Comparison of ENCODE assay signal across 10 cellular contexts in the genomic region with DNA sequence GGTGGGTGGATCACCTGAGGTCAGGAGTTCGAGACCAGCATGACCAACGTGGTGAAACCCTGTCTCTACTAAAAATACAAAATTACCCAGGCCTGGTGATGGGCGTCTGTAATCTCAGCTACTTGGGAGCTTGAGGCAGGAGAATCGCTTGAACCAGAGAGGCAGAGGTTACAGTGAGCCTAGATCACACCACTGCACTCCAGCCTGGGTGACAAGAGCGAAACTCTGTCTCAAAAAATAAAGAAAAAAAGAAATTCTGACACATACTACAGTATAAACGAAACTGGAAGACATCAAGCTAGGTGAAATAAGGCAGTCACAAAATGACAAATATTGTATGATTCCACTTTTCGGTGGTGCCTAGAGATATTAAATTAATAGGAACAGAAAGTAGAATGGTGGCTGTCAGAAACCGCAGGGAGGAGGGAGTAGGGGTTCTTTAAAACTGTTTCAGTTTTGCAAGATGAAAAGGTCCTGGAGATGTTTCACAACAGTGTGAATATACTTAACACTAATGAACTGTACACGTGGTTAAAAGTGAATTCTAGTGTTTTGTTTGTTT. TPM values are rescaled to one million over a fixed set of nuclear protein-coding genes. Genes with fewer than 3 reads are reported as not detected.
A peak's percentile ranks its signal among the peaks of the same experiment; 100 is the strongest.
DNase-seq lines count a peak whose midpoint lies in the region; ATAC-seq, FAIRE-seq and TF ChIP-seq lines count a peak whose summit lies in the region.
"Had no signal": no experiment of that assay in that cellular context is flagged by ENCODE, and none has a peak within 500 bp of the region (broad histone marks: within the 10 kb centered on the region; RNA-seq: fewer than 3 reads in every experiment).

No MANE protein-coding gene starts in this region.

- H3K9me3 ChIP-seq in heart right ventricle (no peaks in the 10 kb centered on the region), right cardiac atrium (ENCODE audit: control insufficient read depth, low read length) (no peaks in the 10 kb centered on the region)

- H3K27me3 ChIP-seq in heart right ventricle = no peaks in the 10 kb centered on the region
- H3K27me3 ChIP-seq in right cardiac atrium (ENCODE audit: control insufficient read depth, insufficient read depth) = no peaks in the 10 kb centered on the region
- 0 out of 2 replicates have a peak, but pooled peaks cover 8% of the 10 kb centered on the region for H3K27me3 ChIP-seq in GM23338 (ENCODE audit: insufficient read depth)

- H3K4me1 ChIP-seq in heart right ventricle (peaks cover 0 to 44% (median 0%) of the 10 kb centered on the region in 9 donors), right cardiac atrium (ENCODE audit: control insufficient read depth, insufficient read depth, low read length) (no peaks in the 10 kb centered on the region), GM23338 (ENCODE audit: insufficient read depth) (peaks cover 10% of the 10 kb centered on the region)

- H3K4me3 ChIP-seq in heart right ventricle (no peak overlapping the region), right cardiac atrium (ENCODE audit: low read length) (no peak overlapping the region), GM23338 (no peak overlapping the region)

- no peaks in the 10 kb centered on the region for H3K9me2 ChIP-seq in GM23338 (ENCODE audit: insufficient read depth)

- CTCF ChIA-PET in activated CD4-positive, alpha-beta memory T cell treated with anti-CD3 and anti-CD28 coated beads for 36 hours (lab: Charles Lee) = interaction anchor here (0.7 to 1.9 kb wide), 5 partner anchors 11 to 749 kb away, joined by 3 to 11 read pairs (median 4); no protein-coding TSS in a partner anchor

- no peak overlapping the region for H3K27ac Mint-ChIP-seq in activated CD4-positive, alpha-beta memory T cell treated with anti-CD3 and anti-CD28 coated beads for 36 hours
- no peak overlapping the region for H3K27ac Mint-ChIP-seq in GM23338

- H3F3A ChIP-seq in GM23338 (replicated peaks; ENCODE audit: low read depth) = no peaks in the 10 kb centered on the region

- peaks cover 0 to 18% (median 0%) of the 10 kb centered on the region in 9 donors for H3K36me3 ChIP-seq in heart right ventricle
- no peaks in the 10 kb centered on the region for H3K36me3 ChIP-seq in GM23338 (ENCODE audit: insufficient read depth)

- no peak overlapping the region for H2AFZ ChIP-seq in GM23338

- intact Hi-C loops in heart right ventricle (cut with DNase I) = no loop called here
- intact Hi-C loops in right cardiac atrium (cut with DNase I) = no loop called here
- intact Hi-C loops in activated CD4-positive, alpha-beta memory T cell treated with anti-CD3 and anti-CD28 coated beads for 36 hours (cut with micrococcal nuclease) = loop anchor here (1.0 to 2.0 kb wide), 4 partner anchors 31 to 176 kb away; no protein-coding TSS in a partner anchor

- peaks cover 24% of the 10 kb centered on the region for H3K27me3 Mint-ChIP-seq in activated CD4-positive, alpha-beta memory T cell treated with anti-CD3 and anti-CD28 coated beads for 36 hours
- peaks cover 10% of the 10 kb centered on the region for H3K27me3 Mint-ChIP-seq in GM23338 (ENCODE audit: insufficient read depth, low read depth, poor library complexity)

- POLR2A ChIA-PET in activated CD4-positive, alpha-beta memory T cell treated with anti-CD3 and anti-CD28 coated beads for 36 hours (lab: Charles Lee) = interaction anchor here (0.6 to 2.2 kb wide), 4 partner anchors 31 to 149 kb away, joined by 3 to 12 read pairs (median 4); partner anchors contain the start of genes PPP1R35 and ZCWPW1

- H3K79me2 ChIP-seq in GM23338 (replicated peaks; ENCODE audit: insufficient read depth) = no peaks in the 10 kb centered on the region

- H3K4me2 ChIP-seq in GM23338 = no peak overlapping the region

- no peak for DNase-seq in heart right ventricle
- no peak for DNase-seq in right cardiac atrium
- peak; percentile 78 for DNase-seq in activated CD4-positive, alpha-beta memory T cell treated with anti-CD3 and anti-CD28 coated beads for 36 hours
- peak; percentile 56 for DNase-seq in stimulated activated CD8-positive, alpha-beta memory T cell treated with anti-CD3 and anti-CD28 coated beads, Interleukin-4, amount 100 ng/mL, for 48 hours
- DNase-seq in D721Med (ENCODE audit: insufficient read length, low spot score) = no peak
- no peak for DNase-seq in UCSD-AML1 (lab: John Stamatoyannopoulos, UW; ENCODE audit: unreplicated experiment)
- no peak for DNase-seq in GM23338 (ENCODE audit: low spot score)

- peak in 5 of 8 donors; percentile 29 to 57 (median 50) for ATAC-seq in heart right ventricle
- no peak for ATAC-seq in right cardiac atrium
- ATAC-seq in HG03159 (IDR thresholded peaks at IDR 0.05; ENCODE audit: unreplicated experiment) = peak; percentile 87
- ATAC-seq in GM23338 = no peak

- no peak for FAIRE-seq in D721Med (lab: Jason Lieb, UNC)
- FAIRE-seq: keratinocyte had no signal

- no peaks in the 10 kb centered on the region for H3K9me3 Mint-ChIP-seq in activated CD4-positive, alpha-beta memory T cell treated with anti-CD3 and anti-CD28 coated beads for 36 hours
- H3K9me3 Mint-ChIP-seq in GM23338 = no peaks in the 10 kb centered on the region

- 80% methylated on average over 9 of the region's 9 CpGs for WGBS in heart right ventricle, 2 donors
- 71% methylated on average over 9 of the region's 9 CpGs for WGBS in right cardiac atrium

- no peaks in the 10 kb centered on the region for H3K36me3 Mint-ChIP-seq in activated CD4-positive, alpha-beta memory T cell treated with anti-CD3 and anti-CD28 coated beads for 36 hours
- H3K36me3 Mint-ChIP-seq in GM23338 (ENCODE audit: low read depth) = no peaks in the 10 kb centered on the region

- H3K4me3 Mint-ChIP-seq in activated CD4-positive, alpha-beta memory T cell treated with anti-CD3 and anti-CD28 coated beads for 36 hours = no peak overlapping the region
- H3K4me3 Mint-ChIP-seq in GM23338 = no peak overlapping the region

- TF ChIP-seq CTCF in heart right ventricle (IDR thresholded peaks at IDR 0.05) (no peak), D721Med (IDR thresholded peaks at IDR 0.05; ENCODE audit: insufficient read depth, missing control alignments) (no peak), GM23338 (conservative IDR thresholded peaks at IDR 0.05; ENCODE audit: low read depth in 2 of 2) (no peak)

- H4K20me1 ChIP-seq in GM23338 (replicated peaks; ENCODE audit: insufficient read depth) = no peaks in the 10 kb centered on the region; the same call in 1 of the 2 replicates

- H3K4me1 Mint-ChIP-seq in activated CD4-positive, alpha-beta memory T cell treated with anti-CD3 and anti-CD28 coated beads for 36 hours (ENCODE audit: low read depth) = peaks cover 26% of the 10 kb centered on the region
- H3K4me1 Mint-ChIP-seq in GM23338 = peaks cover 19% of the 10 kb centered on the region

- H3K27ac ChIP-seq in heart right ventricle = peak overlapping the region in 1 of 10 donors; percentile 72
- H3K27ac ChIP-seq in right cardiac atrium (ENCODE audit: low read length) = no peak overlapping the region
- H3K27ac ChIP-seq in GM23338 (ENCODE audit: low read depth) = no peak overlapping the region
- H3K27ac ChIP-seq: C4-2B had no signal

TF ChIP-seq in GM23338, 12 proteins besides CTCF, POLR2A, EP300 and RAD21 (continues in another document):
- TF ChIP-seq NANOG (IDR thresholded peaks at IDR 0.05; ENCODE audit: borderline replicate concordance) = no peak
- TF ChIP-seq POLR2AphosphoS5 (IDR thresholded peaks at IDR 0.05; ENCODE audit: low read depth) = no peak
- no peak for TF ChIP-seq CREB1 (CRISPR knock-in tag; IDR thresholded peaks at IDR 0.05; ENCODE audit: low read depth)
- no peak for TF ChIP-seq EZH2phosphoT487 (IDR thresholded peaks at IDR 0.05; ENCODE audit: unreplicated experiment)

RNA-seq across cellular contexts. Expression of gene PILRA, which starts 23.2 kb away (rescaled TPM):
- 10 to 100 TPM in 1 of 10 donors, 1 to 10 TPM in 9; 1.1 to 12.4 (median 2.5) TPM for total RNA-seq in heart right ventricle
- polyA plus RNA-seq in heart right ventricle = 1 to 10 TPM; 2.9 to 4.2 TPM
- 1 to 10 TPM; 3.9 to 5.3 (median 4.9) TPM for total RNA-seq in right cardiac atrium
- 2.3 TPM for polyA plus RNA-seq in right cardiac atrium
- total RNA-seq in activated CD4-positive, alpha-beta memory T cell treated with anti-CD3 and anti-CD28 coated beads for 36 hours = under 1 TPM; 0.31 to 0.76 TPM
- 0.38 and 2.6 TPM in 2 replicates for total RNA-seq in GM23338 (2014; rRNA removed; shearing (Covaris generic))
- 5.3 and 5.9 TPM in 2 replicates for polyA plus RNA-seq in GM23338 (2016; fragmentation: Nextera tagmentation; extraction: Ambion mirVana)

RNA-seq across cellular contexts. Expression of gene ZCWPW1, which starts 32.0 kb away (rescaled TPM):
- total RNA-seq in heart right ventricle = 1 to 10 TPM; 3.3 to 5.5 (median 4.0) TPM
- 1 to 10 TPM; 7.2 to 7.5 TPM for polyA plus RNA-seq in heart right ventricle
- total RNA-seq in right cardiac atrium = 1 to 10 TPM; 3.5 to 5.3 (median 4.4) TPM
- 4.9 TPM for polyA plus RNA-seq in right cardiac atrium
- 1 to 10 TPM; 3.9 to 4.0 TPM for total RNA-seq in activated CD4-positive, alpha-beta memory T cell treated with anti-CD3 and anti-CD28 coated beads for 36 hours
- 0.59 and 1.0 TPM in 2 replicates for total RNA-seq in GM23338 (2014; rRNA removed; shearing (Covaris generic))
- 2.7 and 4.3 TPM in 2 replicates for polyA plus RNA-seq in GM23338 (2016; fragmentation: Nextera tagmentation; extraction: Ambion mirVana)

RNA-seq across cellular contexts. Expression of gene MEPCE, which starts 33.1 kb away (rescaled TPM):
- total RNA-seq in heart right ventricle (10 to 100 TPM; 17.2 to 27.7 (median 23.0) TPM), right cardiac atrium (10 to 100 TPM; 18.7 to 24.6 (median 23.2) TPM)
- polyA plus RNA-seq in heart right ventricle (10 to 100 TPM; 15.1 to 18.7 TPM), right cardiac atrium (20.4 TPM), GM23338 (2016; fragmentation: Nextera tagmentation; extraction: Ambion mirVana) (10.0 and 11.4 TPM in 2 replicates)
- 10 to 100 TPM; 41.3 to 42.0 TPM for total RNA-seq in activated CD4-positive, alpha-beta memory T cell treated with anti-CD3 and anti-CD28 coated beads for 36 hours
- total RNA-seq in GM23338 (2014; rRNA removed; shearing (Covaris generic)) = 21.7 and 32.6 TPM in 2 replicates

RNA-seq across cellular contexts. Expression of gene PILRB, which starts 38.6 kb away (rescaled TPM):
- total RNA-seq in heart right ventricle (10 to 100 TPM in 6 of 10 donors, 1 to 10 TPM in 4; 7.3 to 15.5 (median 10.5) TPM), right cardiac atrium (10 to 100 TPM; 13.2 to 15.6 (median 13.7) TPM)
- polyA plus RNA-seq in heart right ventricle (10 to 100 TPM; 14.5 to 69.1 TPM), right cardiac atrium (18.1 TPM), GM23338 (2016; fragmentation: Nextera tagmentation; extraction: Ambion mirVana) (25.3 and 25.5 TPM in 2 replicates)
- total RNA-seq in activated CD4-positive, alpha-beta memory T cell treated with anti-CD3 and anti-CD28 coated beads for 36 hours = 10 to 100 TPM; 27.4 to 30.2 TPM
- total RNA-seq in GM23338 (2014; rRNA removed; shearing (Covaris generic)) = 21.6 and 43.0 TPM in 2 replicates

RNA-seq across cellular contexts. Expression of gene PPP1R35, which starts 39.8 kb away (rescaled TPM):
- 10 to 100 TPM in 7 of 10 donors, 1 to 10 TPM in 3; 7.5 to 18.2 (median 11.3) TPM for total RNA-seq in heart right ventricle
- polyA plus RNA-seq in heart right ventricle = 10 to 100 TPM; 30.3 to 60.4 TPM
- 10 to 100 TPM; 14.8 to 17.7 (median 16.5) TPM for total RNA-seq in right cardiac atrium
- 20.3 TPM for polyA plus RNA-seq in right cardiac atrium
- 10 to 100 TPM; 76.0 to 76.5 TPM for total RNA-seq in activated CD4-positive, alpha-beta memory T cell treated with anti-CD3 and anti-CD28 coated beads for 36 hours
- 47.8 and 58.9 TPM in 2 replicates for total RNA-seq in GM23338 (2014; rRNA removed; shearing (Covaris generic))
- 89.3 and 106 TPM in 2 replicates for polyA plus RNA-seq in GM23338 (2016; fragmentation: Nextera tagmentation; extraction: Ambion mirVana)

Comparison
In these comparisons a context has a peak if more than half of its experiments do, and no peak if none do; other contexts are left out.
1. ATAC-seq: peak in heart right ventricle (5 of 8) and HG03159 (single experiment); none in right cardiac atrium (0 of 2) and GM23338 (single experiment).
2. DNase-seq: peak in activated CD4-positive, alpha-beta memory T cell treated with anti-CD3 and anti-CD28 coated beads for 36 hours (single experiment) and stimulated activated CD8-positive, alpha-beta memory T cell treated with anti-CD3 and anti-CD28 coated beads, Interleukin-4, amount 100 ng/mL, for 48 hours (single experiment); none in heart right ventricle (0 of 2), right cardiac atrium (0 of 3), D721Med (single experiment), UCSD-AML1 (single experiment) and GM23338 (single experiment).